Comparison of ENCODE assay signal across 8 cellular contexts in the genomic region with DNA sequence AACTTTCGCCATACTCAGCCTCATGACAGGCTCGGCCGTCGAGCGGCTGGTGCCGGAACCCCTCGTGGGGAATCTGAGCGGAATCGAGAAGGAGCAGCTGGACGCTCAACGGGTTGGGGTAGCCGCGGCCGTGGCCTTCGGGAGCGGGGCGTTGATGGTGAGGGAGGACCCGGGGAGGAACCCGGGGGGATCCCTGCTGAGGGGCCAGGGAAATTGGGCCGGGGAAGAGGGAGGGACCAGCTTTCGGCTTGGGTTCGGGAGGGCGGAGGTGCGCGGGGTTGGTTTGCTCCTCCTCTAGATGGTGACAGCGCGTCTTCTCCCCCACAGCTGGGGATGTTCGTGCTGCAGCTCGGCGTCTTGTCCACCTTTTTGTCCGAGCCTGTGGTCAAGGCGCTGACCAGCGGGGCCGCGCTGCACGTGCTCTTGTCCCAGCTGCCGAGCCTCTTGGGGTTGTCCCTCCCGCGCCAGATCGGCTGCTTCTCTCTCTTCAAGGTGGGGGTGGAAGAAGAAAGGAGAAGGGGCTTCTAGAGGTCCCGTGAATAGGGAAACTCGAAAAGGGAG. TPM values are rescaled to one million over a fixed set of nuclear protein-coding genes. Genes with fewer than 3 reads are reported as not detected.
A peak's percentile ranks its signal among the peaks of the same experiment; 100 is the strongest.
DNase-seq lines count a peak whose midpoint lies in the region; ATAC-seq lines count a peak whose summit lies in the region.

No MANE protein-coding gene starts in this region.

- H3K4me1 Mint-ChIP-seq in activated naive CD8-positive, alpha-beta T cell treated with anti-CD3 and anti-CD28 coated beads, Interleukin-2, amount 10 ng/mL, durations not matched to agents 7 days and 5 days, result peaks cover 21% of the 10 kb centered on the region
- peaks cover 24 to 38% of the 10 kb centered on the region in 2 donors for H3K4me1 Mint-ChIP-seq in stimulated activated naive B cell treated with anti-CD40 and anti-IgM and Interleukin-4, amounts not matched to agents 10 μg/mL and 1 μg/mL and 100 μg/mL, for 72 hours

- POLR2A ChIA-PET in activated naive CD8-positive, alpha-beta T cell treated with anti-CD3 and anti-CD28 coated beads, Interleukin-2, amount 10 ng/mL, durations not matched to agents 7 days and 5 days (lab: Charles Lee), result interaction anchor here (1.2 to 2.0 kb wide), 2 partner anchors 38 to 120 kb away, joined by 3 to 5 read pairs; no protein-coding TSS in a partner anchor

- H3K4me3 ChIP-seq in iPS-20b (ENCODE audit: low read length) (peak overlapping the region; percentile 48; the same call in 1 of the 2 replicates), MG63 (no peak overlapping the region)

- peaks cover 94% of the 10 kb centered on the region for H3K27me3 Mint-ChIP-seq in activated naive CD8-positive, alpha-beta T cell treated with anti-CD3 and anti-CD28 coated beads, Interleukin-2, amount 10 ng/mL, durations not matched to agents 7 days and 5 days
- peaks cover 91 to 98% of the 10 kb centered on the region in 2 donors for H3K27me3 Mint-ChIP-seq in stimulated activated naive B cell treated with anti-CD40 and anti-IgM and Interleukin-4, amounts not matched to agents 10 μg/mL and 1 μg/mL and 100 μg/mL, for 72 hours

- no peak for ATAC-seq in activated naive CD8-positive, alpha-beta T cell treated with anti-CD3 and anti-CD28 coated beads, Interleukin-2, amount 10 ng/mL, durations not matched to agents 7 days and 5 days (ENCODE audit: low read depth)
- peak; percentile 21 to 22 for ATAC-seq in stimulated activated naive B cell treated with anti-CD40 and anti-IgM and Interleukin-4, amounts not matched to agents 10 μg/mL and 1 μg/mL and 100 μg/mL, for 72 hours (replicated peaks)

- H3K36me3 Mint-ChIP-seq in activated naive CD8-positive, alpha-beta T cell treated with anti-CD3 and anti-CD28 coated beads, Interleukin-2, amount 10 ng/mL, durations not matched to agents 7 days and 5 days, result no peaks in the 10 kb centered on the region
- no peaks in the 10 kb centered on the region for H3K36me3 Mint-ChIP-seq in stimulated activated naive B cell treated with anti-CD40 and anti-IgM and Interleukin-4, amounts not matched to agents 10 μg/mL and 1 μg/mL and 100 μg/mL, for 72 hours

- H3K27me3 ChIP-seq in iPS-20b (ENCODE audit: insufficient read depth, low read length) (peaks cover 100% of the 10 kb centered on the region), MG63 (no peaks in the 10 kb centered on the region)

- peak; percentile 48 for DNase-seq in NCI-H146 (lab: John Stamatoyannopoulos, UW)
- DNase-seq in NCI-H146 treated with DMSO at 0.1 percent for 48 hours (lab: John Stamatoyannopoulos, UW; ENCODE audit: unreplicated experiment), result no peak
- no peak for DNase-seq in activated naive CD8-positive, alpha-beta T cell treated with anti-CD3 and anti-CD28 coated beads, Interleukin-2, amount 10 ng/mL, durations not matched to agents 7 days and 5 days
- no peak for DNase-seq in stimulated activated naive B cell treated with anti-CD40 and anti-IgM and Interleukin-4, amounts not matched to agents 10 μg/mL and 1 μg/mL and 100 μg/mL, for 72 hours
- DNase-seq in MG63, result no peak
- DNase-seq in MV-4-11 (lab: John Stamatoyannopoulos, UW), result no peak
- no peak for DNase-seq in KBM-7

- H3K27ac ChIP-seq in iPS-20b (ENCODE audit: low read length), result no peak overlapping the region

- H3K4me1 ChIP-seq in iPS-20b (ENCODE audit: insufficient read depth, low read length), result no peaks in the 10 kb centered on the region

- no peak overlapping the region for H3K9ac ChIP-seq in iPS-20b (ENCODE audit: low read depth, low read length)

- H3K9me3 Mint-ChIP-seq in activated naive CD8-positive, alpha-beta T cell treated with anti-CD3 and anti-CD28 coated beads, Interleukin-2, amount 10 ng/mL, durations not matched to agents 7 days and 5 days, result no peaks in the 10 kb centered on the region
- no peaks in the 10 kb centered on the region for H3K9me3 Mint-ChIP-seq in stimulated activated naive B cell treated with anti-CD40 and anti-IgM and Interleukin-4, amounts not matched to agents 10 μg/mL and 1 μg/mL and 100 μg/mL, for 72 hours

- H3K36me3 ChIP-seq in iPS-20b (ENCODE audit: insufficient read depth, low read depth, low read length) (no peaks in the 10 kb centered on the region), MG63 (0 out of 2 replicates have a peak, but pooled peaks cover 2% of the 10 kb centered on the region)

- H3K4me3 Mint-ChIP-seq in activated naive CD8-positive, alpha-beta T cell treated with anti-CD3 and anti-CD28 coated beads, Interleukin-2, amount 10 ng/mL, durations not matched to agents 7 days and 5 days, result peak overlapping the region; percentile 63
- peak overlapping the region; percentile 74 to 85 for H3K4me3 Mint-ChIP-seq in stimulated activated naive B cell treated with anti-CD40 and anti-IgM and Interleukin-4, amounts not matched to agents 10 μg/mL and 1 μg/mL and 100 μg/mL, for 72 hours

- H3K9me3 ChIP-seq in iPS-20b (ENCODE audit: insufficient read depth, low read depth, low read length) (peaks cover 7% of the 10 kb centered on the region; the same call in 1 of the 2 replicates), MG63 (no peaks in the 10 kb centered on the region)

- in situ Hi-C loops in KBM-7 (cut with MboI; ENCODE audit: low pct_unique_long_range_greater_than_20kb, low sequenced_read_pairs), result no loop called here

- H3K27ac Mint-ChIP-seq in activated naive CD8-positive, alpha-beta T cell treated with anti-CD3 and anti-CD28 coated beads, Interleukin-2, amount 10 ng/mL, durations not matched to agents 7 days and 5 days, result no peak overlapping the region
- peak overlapping the region; percentile 52 for H3K27ac Mint-ChIP-seq in stimulated activated naive B cell treated with anti-CD40 and anti-IgM and Interleukin-4, amounts not matched to agents 10 μg/mL and 1 μg/mL and 100 μg/mL, for 72 hours

RNA-seq across cellular contexts. Expression of gene ARHGEF25, which starts 9.8 kb away (rescaled TPM):
- total RNA-seq in activated naive CD8-positive, alpha-beta T cell treated with anti-CD3 and anti-CD28 coated beads, Interleukin-2, amount 10 ng/mL, durations not matched to agents 7 days and 5 days, result 1 to 10 TPM; 1.3 to 1.4 TPM
- 17.0 and 17.4 TPM in 2 replicates for total RNA-seq in MG63 (2014; rRNA removed; shearing (Covaris generic); ENCODE audit: low replicate concordance)

RNA-seq across cellular contexts. Expression of gene B4GALNT1, which starts 12.0 kb away (rescaled TPM):
- under 1 TPM; 0.65 to 0.80 TPM for total RNA-seq in activated naive CD8-positive, alpha-beta T cell treated with anti-CD3 and anti-CD28 coated beads, Interleukin-2, amount 10 ng/mL, durations not matched to agents 7 days and 5 days
- 8.9 and 13.9 TPM in 2 replicates for total RNA-seq in MG63 (2014; rRNA removed; shearing (Covaris generic); ENCODE audit: low replicate concordance)

RNA-seq across cellular contexts. Expression of gene DTX3, which starts 16.4 kb away (rescaled TPM):
- total RNA-seq in activated naive CD8-positive, alpha-beta T cell treated with anti-CD3 and anti-CD28 coated beads, Interleukin-2, amount 10 ng/mL, durations not matched to agents 7 days and 5 days, result 10 to 100 TPM; 31.5 to 32.8 TPM
- 0.20 and 0.52 TPM in 2 replicates for total RNA-seq in MG63 (2014; rRNA removed; shearing (Covaris generic); ENCODE audit: low replicate concordance)

RNA-seq across cellular contexts. Expression of gene PIP4K2C, which starts 30.0 kb away (rescaled TPM):
- 10 to 100 TPM; 21.6 to 24.1 TPM for total RNA-seq in activated naive CD8-positive, alpha-beta T cell treated with anti-CD3 and anti-CD28 coated beads, Interleukin-2, amount 10 ng/mL, durations not matched to agents 7 days and 5 days
- total RNA-seq in MG63 (2014; rRNA removed; shearing (Covaris generic); ENCODE audit: low replicate concordance), result 16.3 and 98.3 TPM in 2 replicates

Comparison
In these comparisons a context has a peak if more than half of its experiments do, and no peak if none do; other contexts are left out.
1. RNA of gene DTX3, which starts 16.4 kb away (total RNA-seq): 31.5 to 32.8 TPM in activated naive CD8-positive, alpha-beta T cell treated with anti-CD3 and anti-CD28 coated beads, Interleukin-2, amount 10 ng/mL, durations not matched to agents 7 days and 5 days; 0.20 to 0.52 TPM in MG63; every median in the first group is over 10 times any median in the second.